8 cellular contexts compared by ENCODE assay signal in the genomic region with DNA sequence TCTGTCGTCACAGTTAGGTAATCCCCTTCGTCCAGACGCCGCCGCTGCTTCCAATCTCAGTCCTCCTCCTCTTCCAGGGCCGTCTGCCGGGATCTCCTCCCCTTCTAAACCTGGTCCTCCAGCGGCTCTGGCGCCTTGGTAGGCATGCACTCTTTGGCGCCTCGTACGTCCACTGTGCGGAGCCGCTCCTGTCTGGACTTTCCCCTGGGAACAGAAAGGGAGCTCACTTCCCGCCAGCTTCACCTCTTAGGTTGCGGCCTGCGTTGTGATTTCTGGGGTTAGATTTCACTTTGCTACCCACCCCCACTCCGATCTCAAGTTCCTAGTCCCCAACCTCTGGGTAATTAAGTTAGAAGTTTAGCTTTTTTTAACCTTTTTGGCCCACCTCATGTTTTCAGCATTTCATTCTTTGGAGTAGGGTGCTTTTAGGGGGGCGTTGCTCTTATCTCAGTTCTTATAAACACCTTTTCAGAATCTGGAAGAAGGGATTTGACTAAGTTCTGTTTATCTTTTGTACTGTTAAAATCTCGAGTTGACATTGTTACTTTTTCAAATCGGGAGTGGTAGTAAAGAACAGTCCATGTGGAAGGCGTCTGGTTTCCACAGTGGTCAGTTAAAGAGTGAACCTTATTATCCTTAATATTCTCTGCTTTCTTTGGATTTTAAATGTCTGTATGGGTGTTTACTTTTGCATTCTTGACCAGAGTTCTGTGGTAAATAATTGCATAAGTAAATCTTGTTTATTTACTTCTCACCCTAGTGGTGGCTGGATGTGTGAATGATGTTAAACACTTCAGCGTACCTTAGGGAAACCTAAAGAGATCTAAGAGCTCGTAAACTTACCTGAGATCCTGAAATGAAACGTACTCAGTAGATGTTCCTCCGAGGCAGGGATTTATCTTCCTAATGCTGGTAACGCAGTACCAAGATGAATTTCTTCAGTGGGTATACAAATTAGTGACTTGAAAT. TPM values are rescaled to one million over a fixed set of nuclear protein-coding genes. Genes with fewer than 3 reads are reported as not detected.
A peak's percentile ranks its signal among the peaks of the same experiment; 100 is the strongest.
DNase-seq lines count a peak whose midpoint lies in the region; ATAC-seq and TF ChIP-seq lines count a peak whose summit lies in the region.

No MANE protein-coding gene starts in this region.

- no peaks in the 10 kb centered on the region for H3K36me3 ChIP-seq in mucosa of descending colon (ENCODE audit: low read depth)

- peak overlapping the region; percentile 98 to 100 for H3K4me3 Mint-ChIP-seq in effector memory CD8-positive, alpha-beta T cell

- peak overlapping the region; percentile 99 to 100 for H3K27ac Mint-ChIP-seq in effector memory CD8-positive, alpha-beta T cell

- intact Hi-C loops in mucosa of descending colon (cut with DNase I, micrococcal nuclease) = no loop called here

- H3K9me3 Mint-ChIP-seq in effector memory CD8-positive, alpha-beta T cell = no peaks in the 10 kb centered on the region

- H3K4me3 ChIP-seq in mucosa of descending colon = peak overlapping the region; percentile 54

- H3K36me3 Mint-ChIP-seq in effector memory CD8-positive, alpha-beta T cell (ENCODE audit: insufficient read depth) = peaks cover 21% of the 10 kb centered on the region

- ATAC-seq in GM19328 (IDR thresholded peaks at IDR 0.05; ENCODE audit: unreplicated experiment) (peak; percentile 16), HG03565 (IDR thresholded peaks at IDR 0.05; ENCODE audit: unreplicated experiment) (peak; percentile 6), mucosa of descending colon (peak; percentile 61)
- ATAC-seq in effector memory CD8-positive, alpha-beta T cell (replicated peaks) = peak; percentile 6

- H3K9me3 ChIP-seq in mucosa of descending colon = no peaks in the 10 kb centered on the region

- peak; percentile 64 for DNase-seq in COR-L47 (lab: John Stamatoyannopoulos, UW)
- peak; percentile 74 for DNase-seq in RKO (ENCODE audit: low spot score)
- no peak for DNase-seq in effector memory CD8-positive, alpha-beta T cell
- peak in 1 of 3 donors; percentile 10 for DNase-seq in mucosa of descending colon
- DNase-seq in HuH-7 (ENCODE audit: low spot score) = no peak
- no peak for DNase-seq in epidermal melanocyte (ENCODE audit: insufficient read length, low spot score)

- H3K4me1 ChIP-seq in mucosa of descending colon (ENCODE audit: low read depth) = peaks cover 13% of the 10 kb centered on the region

- peaks cover 31 to 55% of the 10 kb centered on the region in 2 donors for H3K4me1 Mint-ChIP-seq in effector memory CD8-positive, alpha-beta T cell (ENCODE audit: low read depth in 2 of 2)

- H3K27me3 Mint-ChIP-seq in effector memory CD8-positive, alpha-beta T cell = no peaks in the 10 kb centered on the region

- no peak for TF ChIP-seq CTCF in mucosa of descending colon (IDR thresholded peaks at IDR 0.05)

RNA-seq across cellular contexts. Expression of gene CTDSPL2, which starts 0.6 kb away (rescaled TPM):
- total RNA-seq in mucosa of descending colon = 10 to 100 TPM; 30.8 to 44.0 (median 35.0) TPM

Comparison
In these comparisons a context has a peak if more than half of its experiments do, and no peak if none do; other contexts are left out.
1. DNase-seq: peak in COR-L47 (single experiment) and RKO (single experiment); none in effector memory CD8-positive, alpha-beta T cell (0 of 3), HuH-7 (single experiment) and epidermal melanocyte (single experiment).
2. ATAC-seq: peak in every context shown above with its lines; median percentile 61 in mucosa of descending colon; 16 in GM19328; 6 in HG03565; 6 in effector memory CD8-positive, alpha-beta T cell.